In genomic region chr1:53160924-53161378, GRCh38 we compare ENCODE assay signal across 26 cellular contexts. TPM values are rescaled to one million over a fixed set of nuclear protein-coding genes. Genes with fewer than 3 reads are reported as not detected.
"Had no signal": no experiment of that assay in that cellular context is flagged by ENCODE, and none has a peak within 500 bp of the region (broad histone marks: within the 10 kb centered on the region; RNA-seq: fewer than 3 reads in every experiment).

No MANE protein-coding gene starts in this region.

- H3K4me3 Mint-ChIP-seq: activated T-cell treated with anti-CD3 and anti-CD28 coated beads, Interleukin-2, amount 50 U/mL, for 72 hours; mesothelial cell of epicardium; naive thymus-derived CD4-positive, alpha-beta T cell; stimulated activated effector memory CD8-positive, alpha-beta T cell treated with anti-CD3 and anti-CD28 coated beads, Interleukin-12 subunit alpha, Interleukin-12 subunit beta, amount 100 ng/mL, for 72 hours; stimulated activated naive CD8-positive, alpha-beta T cell treated with anti-CD3 and anti-CD28 coated beads, Interleukin-15, Interleukin-2, amounts not matched to agents 100 ng/mL and 50 ng/mL, for 24 hours; type B pancreatic cell had no signal

- ATAC-seq: activated naive CD4-positive, alpha-beta T cell treated with anti-CD3 and anti-CD28 coated beads, Interleukin-2, amount 50 U/mL, for 72 hours; activated T-cell treated with anti-CD3 and anti-CD28 coated beads, Interleukin-2, amount 50 U/mL, for 72 hours; foreskin keratinocyte; heart right ventricle; naive thymus-derived CD4-positive, alpha-beta T cell; psoas muscle; stimulated activated effector memory CD8-positive, alpha-beta T cell treated with anti-CD3 and anti-CD28 coated beads, Interleukin-12 subunit alpha, Interleukin-12 subunit beta, amount 100 ng/mL, for 72 hours had no signal

- H3K36me3 Mint-ChIP-seq: activated naive CD4-positive, alpha-beta T cell treated with anti-CD3 and anti-CD28 coated beads, Interleukin-2, amount 50 U/mL, for 72 hours; mesothelial cell of epicardium; naive thymus-derived CD4-positive, alpha-beta T cell; stimulated activated effector memory CD8-positive, alpha-beta T cell treated with anti-CD3 and anti-CD28 coated beads, Interleukin-12 subunit alpha, Interleukin-12 subunit beta, amount 100 ng/mL, for 72 hours; type B pancreatic cell had no signal

- FAIRE-seq: endothelial cell of umbilical vein, islet of Langerhans had no signal

- H3K4me1 Mint-ChIP-seq: mesothelial cell of epicardium; stimulated activated effector memory CD8-positive, alpha-beta T cell treated with anti-CD3 and anti-CD28 coated beads, Interleukin-12 subunit alpha, Interleukin-12 subunit beta, amount 100 ng/mL, for 72 hours had no signal

- H3K27ac Mint-ChIP-seq: activated naive CD4-positive, alpha-beta T cell treated with anti-CD3 and anti-CD28 coated beads, Interleukin-2, amount 50 U/mL, for 72 hours; activated T-cell treated with anti-CD3 and anti-CD28 coated beads, Interleukin-2, amount 50 U/mL, for 72 hours; mesothelial cell of epicardium; naive thymus-derived CD4-positive, alpha-beta T cell; stimulated activated effector memory CD8-positive, alpha-beta T cell treated with anti-CD3 and anti-CD28 coated beads, Interleukin-12 subunit alpha, Interleukin-12 subunit beta, amount 100 ng/mL, for 72 hours; stimulated activated naive CD8-positive, alpha-beta T cell treated with anti-CD3 and anti-CD28 coated beads, Interleukin-15, Interleukin-2, amounts not matched to agents 100 ng/mL and 50 ng/mL, for 24 hours; type B pancreatic cell had no signal

- H3K9me3 Mint-ChIP-seq: activated naive CD4-positive, alpha-beta T cell treated with anti-CD3 and anti-CD28 coated beads, Interleukin-2, amount 50 U/mL, for 72 hours; activated T-cell treated with anti-CD3 and anti-CD28 coated beads, Interleukin-2, amount 50 U/mL, for 72 hours; mesothelial cell of epicardium; naive thymus-derived CD4-positive, alpha-beta T cell; stimulated activated effector memory CD8-positive, alpha-beta T cell treated with anti-CD3 and anti-CD28 coated beads, Interleukin-12 subunit alpha, Interleukin-12 subunit beta, amount 100 ng/mL, for 72 hours; stimulated activated naive CD8-positive, alpha-beta T cell treated with anti-CD3 and anti-CD28 coated beads, Interleukin-15, Interleukin-2, amounts not matched to agents 100 ng/mL and 50 ng/mL, for 24 hours; type B pancreatic cell had no signal

- DNase-seq: activated CD4-positive, alpha-beta T cell treated with anti-CD3 and anti-CD28 coated beads for 4 hours; activated CD4-positive, alpha-beta T cell treated with anti-CD3 and anti-CD28 coated beads, Interleukin-2, amount 50 U/mL, for 4 hours; activated naive CD4-positive, alpha-beta T cell; activated T-cell treated with anti-CD3 and anti-CD28 coated beads for 4 hours; activated T-cell treated with anti-CD3 and anti-CD28 coated beads, Interleukin-2, amount 50 U/mL, for 72 hours; anterior cingulate cortex; cerebellar nuclear complex; cortex of kidney; foreskin keratinocyte; heart right ventricle; left ventricle myocardium inferior; mammary epithelial cell; naive thymus-derived CD4-positive, alpha-beta T cell; nucleus accumbens; psoas muscle; stimulated activated CD4-positive, alpha-beta T cell treated with anti-CD3 and anti-CD28 coated beads, Interleukin-4, amount 100 ng/mL, for 24 hours had no signal

RNA-seq across cellular contexts. Expression of gene SLC1A7, which starts 18.5 kb away (rescaled TPM):
- total RNA-seq: activated naive CD4-positive, alpha-beta T cell treated with anti-CD3 and anti-CD28 coated beads, Interleukin-2, amount 50 U/mL, for 72 hours; activated T-cell treated with anti-CD3 and anti-CD28 coated beads, Interleukin-2, amount 50 U/mL, for 72 hours; endothelial cell of umbilical vein; foreskin keratinocyte; glomerular endothelial cell; mammary epithelial cell; mesothelial cell of epicardium; T-helper 1 cell treated with Interleukin-12 subunit alpha and Interleukin-12 subunit beta and Interleukin-4 antibody, amounts not matched to agents 30 ng/mL and 1 ng/mL, for 36 hours; vagina had no signal
